In genomic region chr6:69246983-69247382, GRCh38 we compare ENCODE assay signal across 9 cellular contexts.
"Had no signal": no experiment of that assay in that cellular context is flagged by ENCODE, and none has a peak within 500 bp of the region (broad histone marks: within the 10 kb centered on the region; RNA-seq: fewer than 3 reads in every experiment).

No MANE protein-coding gene starts in this region.

- H2AFZ ChIP-seq: GM23338 had no signal

- H3K9me3 ChIP-seq: HAP-1 had no signal

- DNase-seq: H7, HFFc6, Karpas-422, KBM-7 had no signal

- H3K36me3 ChIP-seq: HAP-1 had no signal

- H3K9ac ChIP-seq: KMS-11 had no signal

- H3K4me1 ChIP-seq: HAP-1 had no signal

- H3K4me2 ChIP-seq: GM23338, KMS-11 had no signal

- H3K27ac ChIP-seq: HL-60, KMS-11 had no signal

- ATAC-seq: GM23338, HCT116 had no signal

- H3K4me3 ChIP-seq: GM23338, HAP-1 had no signal
